ENCODE assay signal across 13 cellular contexts in the genomic region with DNA sequence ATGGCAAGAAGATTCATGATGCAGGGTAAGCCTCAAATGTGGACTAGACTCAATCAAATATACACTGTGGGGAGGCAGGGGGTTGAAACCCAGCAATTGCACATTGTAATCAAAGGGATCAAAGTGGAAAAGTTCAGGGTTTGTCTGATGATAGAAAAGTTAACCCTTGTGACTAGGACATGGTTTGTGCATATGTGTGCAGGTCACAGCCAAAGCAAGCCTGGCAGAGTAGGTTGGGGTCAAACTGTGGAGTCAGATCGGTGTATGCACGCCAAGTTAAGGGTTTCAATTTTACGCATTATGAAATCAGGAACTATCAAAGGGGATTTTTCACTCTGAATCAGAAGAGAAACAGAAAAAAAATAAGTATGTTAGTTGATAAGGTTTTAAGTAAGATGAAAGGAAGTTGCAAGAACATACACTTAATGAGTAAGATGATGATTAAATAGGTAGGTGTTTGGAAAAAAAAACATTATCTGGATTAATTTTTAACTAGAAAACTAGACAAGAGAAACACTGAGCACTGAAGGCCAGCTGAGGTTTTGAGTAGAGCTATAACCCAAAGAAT.
DNase-seq lines count a peak whose midpoint lies in the region; ATAC-seq and TF ChIP-seq lines count a peak whose summit lies in the region.
"Had no signal": no experiment of that assay in that cellular context is flagged by ENCODE, and none has a peak within 500 bp of the region (broad histone marks: within the 10 kb centered on the region; RNA-seq: fewer than 3 reads in every experiment).

No MANE protein-coding gene starts in this region.

- peak; percentile 98 for ATAC-seq in GM18511 (IDR thresholded peaks at IDR 0.05; ENCODE audit: unreplicated experiment)
- peak; percentile 96 for ATAC-seq in GM19463 (IDR thresholded peaks at IDR 0.05; ENCODE audit: unreplicated experiment)
- ATAC-seq in HG02938 (IDR thresholded peaks at IDR 0.05; ENCODE audit: unreplicated experiment): peak; percentile 98

- intact Hi-C loops in mammary epithelial cell (cut with micrococcal nuclease): no loop called here

- no peak overlapping the region for H3K4me3 ChIP-seq in mammary epithelial cell (replicated peaks in 1 of 3; ENCODE audit: insufficient read depth in 1 of 3, low read depth in 2 of 3, low read length in 3 of 3)
- H3K4me3 ChIP-seq: heart right ventricle had no signal

- peaks cover 3% of the 10 kb centered on the region for H3K4me1 Mint-ChIP-seq in T-helper 2 cell treated with Interferon-gamma antibody and Interleukin-4, amounts not matched to agents 5 μg/mL and 100 μg/mL, for 36 hours (ENCODE audit: low read depth)
- H3K4me1 Mint-ChIP-seq: central memory CD8-positive, alpha-beta T cell had no signal

- no peaks in the 10 kb centered on the region for H3K9me3 Mint-ChIP-seq in T-helper 2 cell treated with Interferon-gamma antibody and Interleukin-4, amounts not matched to agents 5 μg/mL and 100 μg/mL, for 36 hours
- H3K9me3 Mint-ChIP-seq: central memory CD8-positive, alpha-beta T cell had no signal

- no peak overlapping the region for H3K4me2 ChIP-seq in mammary epithelial cell (ENCODE audit: insufficient read depth, low read depth, low read length)

- H3K27ac Mint-ChIP-seq in T-helper 2 cell treated with Interferon-gamma antibody and Interleukin-4, amounts not matched to agents 5 μg/mL and 100 μg/mL, for 36 hours: no peak overlapping the region

- CTCF ChIA-PET in mammary epithelial cell (lab: Charles Lee; ENCODE audit: low non-redundant PET): no interaction called here

- H3K79me2 ChIP-seq in mammary epithelial cell (ENCODE audit: insufficient read depth, low read length): no peaks in the 10 kb centered on the region

- no peaks in the 10 kb centered on the region for H4K20me1 ChIP-seq in mammary epithelial cell (ENCODE audit: insufficient read depth, low read length)

- H3K27me3 ChIP-seq in mammary epithelial cell (ENCODE audit: insufficient read depth, low read length): no peaks in the 10 kb centered on the region
- H3K27me3 ChIP-seq: heart right ventricle had no signal

- no peaks in the 10 kb centered on the region for H3K36me3 ChIP-seq in mammary epithelial cell (ENCODE audit: insufficient read depth, low read length)
- H3K36me3 ChIP-seq: heart right ventricle had no signal

- H3K9ac ChIP-seq in mammary epithelial cell (ENCODE audit: insufficient read depth, low read length): no peak overlapping the region

- dilution Hi-C loops in mammary epithelial cell (cut with HindIII; ENCODE audit: low sequenced_read_pairs): no loop called here

- H2AFZ ChIP-seq in mammary epithelial cell (ENCODE audit: low read depth, low read length): no peak overlapping the region

- 94% methylated on average over 3 of the region's 3 CpGs for WGBS in mammary epithelial cell (ENCODE audit: low coverage, missing lambda C conversion rate)

- H3K9me3 ChIP-seq in mammary epithelial cell (replicated peaks; ENCODE audit: insufficient read depth, low read length): no peaks in the 10 kb centered on the region
- H3K9me3 ChIP-seq: heart right ventricle had no signal

- H3K27me3 Mint-ChIP-seq in T-helper 2 cell treated with Interferon-gamma antibody and Interleukin-4, amounts not matched to agents 5 μg/mL and 100 μg/mL, for 36 hours (ENCODE audit: low read depth): no peaks in the 10 kb centered on the region
- H3K27me3 Mint-ChIP-seq: central memory CD8-positive, alpha-beta T cell had no signal

- H3K4me1 ChIP-seq in mammary epithelial cell (ENCODE audit: insufficient read depth, low read length): no peaks in the 10 kb centered on the region

- in situ Hi-C loops in mammary epithelial cell (cut with MboI; ENCODE audit: low sequenced_read_pairs in 2 of 2): loop anchor here (10.0 to 25.0 kb wide), 3 partner anchors 298 to 998 kb away; no protein-coding TSS in a partner anchor

- no peak overlapping the region for H3K4me3 Mint-ChIP-seq in T-helper 2 cell treated with Interferon-gamma antibody and Interleukin-4, amounts not matched to agents 5 μg/mL and 100 μg/mL, for 36 hours
- H3K4me3 Mint-ChIP-seq: central memory CD8-positive, alpha-beta T cell; H9 had no signal

- BruUV-seq in mammary epithelial cell (replicated peaks; lab: Mats Ljungman, UMichigan): no TSS peak

- no peaks in the 10 kb centered on the region for H3K36me3 Mint-ChIP-seq in T-helper 2 cell treated with Interferon-gamma antibody and Interleukin-4, amounts not matched to agents 5 μg/mL and 100 μg/mL, for 36 hours (ENCODE audit: low read depth)

- TF ChIP-seq CTCF in mammary epithelial cell (conservative IDR thresholded peaks at IDR 0.05 in 1 of 2, IDR thresholded peaks at IDR 0.05 in 1 of 2; ENCODE audit: extremely low read depth in 1 of 2, insufficient read depth in 1 of 2, low read depth in 1 of 2, low read length in 2 of 2): no peak

- H3K27ac ChIP-seq in mammary epithelial cell (ENCODE audit: insufficient read depth, low read depth, low read length): no peak overlapping the region
- H3K27ac ChIP-seq: heart right ventricle had no signal

- DNase-seq in T-helper 2 cell treated with Interferon-gamma antibody and Interleukin-4, amounts not matched to agents 5 μg/mL and 100 μg/mL, for 36 hours (ENCODE audit: low spot score): peak; percentile 19
- DNase-seq in islet precursor cell: no peak
- DNase-seq in mammary epithelial cell: no peak
- no peak for DNase-seq in DMS153 treated with DMSO at 0.1 percent for 48 hours (lab: John Stamatoyannopoulos, UW; ENCODE audit: unreplicated experiment)
- DNase-seq in central memory CD4-positive, alpha-beta T cell: no peak
- DNase-seq: COR-L47, H9, heart right ventricle, NCI-H1105 treated with DMSO at 0.1 percent for 48 hours had no signal
